In genomic region chr3:194137314-194138097, GRCh38 we compare ENCODE assay signal across 8 cellular contexts. TPM values are rescaled to one million over a fixed set of nuclear protein-coding genes. Genes with fewer than 3 reads are reported as not detected.
DNase-seq lines count a peak whose midpoint lies in the region; ATAC-seq and TF ChIP-seq lines count a peak whose summit lies in the region.

No MANE protein-coding gene starts in this region.

- peak in 1 of 2 donors; percentile 9 for TF ChIP-seq POLR2A in heart left ventricle (IDR thresholded peaks at IDR 0.05)
- peak; percentile 39 for TF ChIP-seq POLR2A in prostate gland (IDR thresholded peaks at IDR 0.05)

- peaks cover 29% of the 10 kb centered on the region for H3K27me3 Mint-ChIP-seq in activated naive CD8-positive, alpha-beta T cell

- intact Hi-C loops in heart left ventricle (cut with DNase I) (loop anchor here (1.0 to 10.0 kb wide), 15 partner anchors 63 to 357 kb away; no protein-coding TSS in a partner anchor), prostate gland (cut with DNase I) (loop anchor here (2.0 kb wide), 3 partner anchors 177 to 357 kb away; no protein-coding TSS in a partner anchor)

- H3K4me3 ChIP-seq in heart left ventricle: peak overlapping the region; percentile 58 to 92 (median 76)
- peak overlapping the region; percentile 60 to 71 for H3K4me3 ChIP-seq in prostate gland

- ATAC-seq in GM19043 (IDR thresholded peaks at IDR 0.05; ENCODE audit: low read depth, unreplicated experiment) (peak; percentile 36), HG03457 (IDR thresholded peaks at IDR 0.05; ENCODE audit: unreplicated experiment) (peak; percentile 28), heart left ventricle (peak in 3 of 4 donors; percentile 1 to 7 (median 4)), HG03469 (IDR thresholded peaks at IDR 0.05; ENCODE audit: unreplicated experiment) (no peak)

- H3K36me3 Mint-ChIP-seq in activated naive CD8-positive, alpha-beta T cell: no peaks in the 10 kb centered on the region

- WGBS in heart left ventricle, 4 donors: 0 to 1% (median 1%) methylated on average over 30 to 62 of the region's 62 CpGs
- 1% methylated on average over 61 of the region's 62 CpGs for WGBS in prostate gland

- H3K36me3 ChIP-seq in heart left ventricle: peaks cover 0 to 6% (median 0%) of the 10 kb centered on the region in 9 donors
- no peaks in the 10 kb centered on the region for H3K36me3 ChIP-seq in prostate gland

- H3K9me3 Mint-ChIP-seq in activated naive CD8-positive, alpha-beta T cell (ENCODE audit: low read depth): no peaks in the 10 kb centered on the region

- DNase-seq in CMK (ENCODE audit: low read depth): peak; percentile 21
- peak; percentile 28 for DNase-seq in RKO (ENCODE audit: low spot score)
- DNase-seq in heart left ventricle: peak; percentile 69 to 84 (median 81)
- DNase-seq in prostate gland (ENCODE audit: low spot score): peak; percentile 62

- peaks cover 0 to 55% (median 0%) of the 10 kb centered on the region in 9 donors for H3K27me3 ChIP-seq in heart left ventricle
- no peaks in the 10 kb centered on the region for H3K27me3 ChIP-seq in prostate gland (replicated peaks; ENCODE audit: insufficient read depth)

- TF ChIP-seq CTCF in heart left ventricle (IDR thresholded peaks at IDR 0.05) (peak; percentile 5 to 67 (median 36)), prostate gland (IDR thresholded peaks at IDR 0.05) (peak; percentile 32 to 70 (median 52))

- peak overlapping the region; percentile 86 for H3K4me3 Mint-ChIP-seq in activated naive CD8-positive, alpha-beta T cell

- H3K9me3 ChIP-seq in heart left ventricle (no peaks in the 10 kb centered on the region), prostate gland (no peaks in the 10 kb centered on the region)

- H3K4me1 Mint-ChIP-seq in activated naive CD8-positive, alpha-beta T cell (ENCODE audit: low read depth): peaks cover 42% of the 10 kb centered on the region

- H3K27ac Mint-ChIP-seq in activated naive CD8-positive, alpha-beta T cell: no peak overlapping the region

- H3K27ac ChIP-seq in heart left ventricle: peak overlapping the region; percentile 88 to 99 (median 97)
- peak overlapping the region; percentile 97 to 98 for H3K27ac ChIP-seq in prostate gland

- H3K4me1 ChIP-seq in heart left ventricle (peaks cover 4 to 69% (median 44%) of the 10 kb centered on the region in 12 donors), prostate gland (replicated peaks) (peaks cover 7% of the 10 kb centered on the region)

RNA-seq across cellular contexts. Expression of gene HES1, which starts 1.6 kb away (rescaled TPM):
- total RNA-seq in heart left ventricle: 10 to 100 TPM in 7 of 9 donors, 1 to 10 TPM in 2; 9.2 to 32.3 (median 19.2) TPM
- polyA plus RNA-seq in heart left ventricle: 10 to 100 TPM in 1 of 2 donors, 1 to 10 TPM in 1; 9.2 to 11.7 TPM
- 100 to 1,000 TPM in 1 of 2 donors, 10 to 100 TPM in 1; 92.4 to 174 TPM for total RNA-seq in prostate gland

Comparison
In these comparisons a context has a peak if more than half of its experiments do, and no peak if none do; other contexts are left out.
1. DNase-seq: peak in every context shown above with its lines; median percentile 81 in heart left ventricle; 62 in prostate gland; 28 in RKO; 21 in CMK.